8 cellular contexts compared by ENCODE assay signal in the genomic region with DNA sequence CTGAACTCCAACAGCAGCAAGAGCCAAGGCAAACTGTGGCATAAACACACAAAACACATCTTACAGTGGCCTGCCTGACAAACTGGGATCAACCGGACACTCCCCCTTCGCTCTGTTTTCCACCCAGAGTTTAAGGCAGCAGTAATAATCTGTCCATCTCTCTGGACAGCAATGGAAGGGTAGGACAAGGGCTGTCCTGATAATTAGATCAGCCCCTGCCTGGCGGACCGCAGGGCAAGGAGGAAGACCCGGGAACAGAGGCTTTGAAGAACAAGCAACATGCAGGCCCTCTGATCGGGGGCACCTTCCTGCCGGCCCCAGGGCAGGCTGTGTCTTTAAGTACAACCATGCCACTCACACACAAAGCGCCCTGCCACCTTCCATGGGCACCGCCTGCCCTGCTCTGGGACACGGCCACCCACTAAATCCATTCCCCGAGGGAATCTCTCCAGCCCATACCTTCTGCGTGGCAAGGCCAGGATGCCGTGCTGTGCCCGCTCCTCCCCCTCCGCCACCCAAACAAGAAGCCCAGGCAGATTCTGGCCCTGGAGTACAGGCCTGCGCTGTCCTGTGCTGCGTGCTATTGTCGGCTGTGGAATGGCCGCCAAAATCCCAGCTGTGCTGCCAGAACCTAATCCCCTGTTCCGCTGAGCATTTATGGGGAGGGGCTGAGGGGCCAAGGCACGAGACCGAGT. TPM values are rescaled to one million over a fixed set of nuclear protein-coding genes. Genes with fewer than 3 reads are reported as not detected.
DNase-seq lines count a peak whose midpoint lies in the region; ATAC-seq, FAIRE-seq and TF ChIP-seq lines count a peak whose summit lies in the region.

No MANE protein-coding gene starts in this region.

- peaks cover 0 to 10% (median 0%) of the 10 kb centered on the region in 3 donors for H3K36me3 Mint-ChIP-seq in CD8-positive, alpha-beta memory T cell
- peaks cover 5% of the 10 kb centered on the region for H3K36me3 Mint-ChIP-seq in activated naive CD4-positive, alpha-beta T cell treated with anti-CD3 and anti-CD28 coated beads for 36 hours (ENCODE audit: low read depth)

- H3K36me3 ChIP-seq in CD8-positive, alpha-beta memory T cell (ENCODE audit: insufficient read depth, low read length) = no peaks in the 10 kb centered on the region
- H3K36me3 ChIP-seq in neural cell (ENCODE audit: insufficient read depth, low read length) (no peaks in the 10 kb centered on the region), tibial nerve (no peaks in the 10 kb centered on the region)

- TF ChIP-seq CTCF in neural cell (IDR thresholded peaks at IDR 0.05; ENCODE audit: poor library complexity, severe bottlenecking) (no peak), tibial nerve (IDR thresholded peaks at IDR 0.05) (peak in 1 of 5 experiments; percentile 10)

- no peak overlapping the region for H3K27ac Mint-ChIP-seq in CD8-positive, alpha-beta memory T cell
- no peak overlapping the region for H3K27ac Mint-ChIP-seq in activated naive CD4-positive, alpha-beta T cell treated with anti-CD3 and anti-CD28 coated beads for 36 hours

- peak overlapping the region; percentile 68 for H3K4me3 ChIP-seq in CD8-positive, alpha-beta memory T cell (ENCODE audit: low read length)
- H3K4me3 ChIP-seq in neural cell (ENCODE audit: low read length) (peak overlapping the region; percentile 67), tibial nerve (peak overlapping the region; percentile 43 to 65 (median 58))

- peak; percentile 15 to 72 (median 46) for DNase-seq in CD8-positive, alpha-beta memory T cell
- peak; percentile 50 for DNase-seq in HPDE6-E6E7 (ENCODE audit: extremely low spot score)
- peak; percentile 48 for DNase-seq in activated naive CD4-positive, alpha-beta T cell treated with anti-CD3 and anti-CD28 coated beads for 36 hours
- peak; percentile 23 to 49 for DNase-seq in frontal cortex (ENCODE audit: low spot score in 2 of 2)
- peak; percentile 42 to 64 for DNase-seq in tibial nerve (ENCODE audit: low spot score in 2 of 2)

- POLR2A ChIA-PET in CD8-positive, alpha-beta memory T cell (lab: Charles Lee) = interaction anchor here (0.7 to 2.3 kb wide), 7 partner anchors 16 to 589 kb away, joined by 3 to 12 read pairs (median 4); a partner anchor contains a TSS

- FAIRE-seq in frontal cortex (lab: Jason Lieb, UNC) = no peak

- ATAC-seq in HG03571 (IDR thresholded peaks at IDR 0.05; ENCODE audit: unreplicated experiment) = no peak

- TF ChIP-seq RAD21 in neural cell (conservative IDR thresholded peaks at IDR 0.05) = no peak

- 0% methylated on average over 11 to 17 of the region's 22 CpGs for WGBS in tibial nerve, 2 donors

- peak overlapping the region; percentile 90 for H3K27ac ChIP-seq in CD8-positive, alpha-beta memory T cell (ENCODE audit: low read depth, low read length)
- H3K27ac ChIP-seq in neural cell (ENCODE audit: low read length) (peak overlapping the region; percentile 99), tibial nerve (peak overlapping the region; percentile 91 to 100 (median 97))

- no peaks in the 10 kb centered on the region for H3K27me3 ChIP-seq in CD8-positive, alpha-beta memory T cell (ENCODE audit: insufficient read depth, low read length, poor library complexity, severe bottlenecking)
- H3K27me3 ChIP-seq in neural cell (ENCODE audit: insufficient read depth, low read depth, low read length) = no peaks in the 10 kb centered on the region
- no peaks in the 10 kb centered on the region for H3K27me3 ChIP-seq in tibial nerve

- peak overlapping the region; percentile 94 for H3K9ac ChIP-seq in neural cell (ENCODE audit: low read length)

- H3K9me2 ChIP-seq in neural cell (ENCODE audit: insufficient read depth, low read length) = no peaks in the 10 kb centered on the region

- H3K9me3 ChIP-seq in CD8-positive, alpha-beta memory T cell (ENCODE audit: low read length) = no peaks in the 10 kb centered on the region
- no peaks in the 10 kb centered on the region for H3K9me3 ChIP-seq in neural cell (ENCODE audit: low read length)
- no peaks in the 10 kb centered on the region for H3K9me3 ChIP-seq in tibial nerve

- peaks cover 37% of the 10 kb centered on the region for H3K79me2 ChIP-seq in neural cell (replicated peaks; ENCODE audit: insufficient read depth, low read length)

- peak overlapping the region; percentile 71 for H2AFZ ChIP-seq in neural cell (ENCODE audit: low read depth, low read length)

- H3K9me3 Mint-ChIP-seq in CD8-positive, alpha-beta memory T cell = no peaks in the 10 kb centered on the region
- H3K9me3 Mint-ChIP-seq in activated naive CD4-positive, alpha-beta T cell treated with anti-CD3 and anti-CD28 coated beads for 36 hours = no peaks in the 10 kb centered on the region

- intact Hi-C loops in activated naive CD4-positive, alpha-beta T cell treated with anti-CD3 and anti-CD28 coated beads for 36 hours (cut with micrococcal nuclease) = loop anchor here (1.0 to 2.0 kb wide), 4 partner anchors 16 to 182 kb away; a partner anchor contains a TSS

- H3F3A ChIP-seq in neural cell (ENCODE audit: insufficient read depth, low read length, poor library complexity, severe bottlenecking) = peaks cover 9% of the 10 kb centered on the region

- H3K27me3 Mint-ChIP-seq in CD8-positive, alpha-beta memory T cell = no peaks in the 10 kb centered on the region
- H3K27me3 Mint-ChIP-seq in activated naive CD4-positive, alpha-beta T cell treated with anti-CD3 and anti-CD28 coated beads for 36 hours (ENCODE audit: low read depth) = no peaks in the 10 kb centered on the region

- H3K4me2 ChIP-seq in neural cell (ENCODE audit: low read length) = peak overlapping the region; percentile 86

- H3K4me1 Mint-ChIP-seq in CD8-positive, alpha-beta memory T cell = peaks cover 7 to 26% (median 11%) of the 10 kb centered on the region in 3 donors
- H3K4me1 Mint-ChIP-seq in activated naive CD4-positive, alpha-beta T cell treated with anti-CD3 and anti-CD28 coated beads for 36 hours (ENCODE audit: low read depth) = peaks cover 38% of the 10 kb centered on the region

- H4K20me1 ChIP-seq in neural cell (ENCODE audit: insufficient read depth) = no peaks in the 10 kb centered on the region

- CTCF ChIA-PET in CD8-positive, alpha-beta memory T cell (lab: Charles Lee) = interaction anchor here (1.2 to 4.4 kb wide), 4 partner anchors 16 to 71 kb away, joined by 5 to 38 read pairs (median 7); a partner anchor contains a TSS
- CTCF ChIA-PET in activated naive CD4-positive, alpha-beta T cell treated with anti-CD3 and anti-CD28 coated beads for 36 hours (lab: Charles Lee) = interaction anchor here (1.6 to 4.2 kb wide), 3 partner anchors 12 to 16 kb away, joined by 4 to 44 read pairs (median 17); no protein-coding TSS in a partner anchor

- H3K4me1 ChIP-seq in CD8-positive, alpha-beta memory T cell (ENCODE audit: insufficient read depth, low read length) = peaks cover 61% of the 10 kb centered on the region
- H3K4me1 ChIP-seq in tibial nerve = peaks cover 4 to 69% (median 37%) of the 10 kb centered on the region in 4 donors

- TF ChIP-seq POLR2A in tibial nerve (IDR thresholded peaks at IDR 0.05) = no peak

- TF ChIP-seq EP300 in neural cell (conservative IDR thresholded peaks at IDR 0.05; ENCODE audit: poor library complexity, severe bottlenecking) (peak; percentile 10), tibial nerve (IDR thresholded peaks at IDR 0.05) (peak in 1 of 2 donors; percentile 52)

- no peak overlapping the region for H3K4me3 Mint-ChIP-seq in CD8-positive, alpha-beta memory T cell
- no peak overlapping the region for H3K4me3 Mint-ChIP-seq in activated naive CD4-positive, alpha-beta T cell treated with anti-CD3 and anti-CD28 coated beads for 36 hours

TF ChIP-seq in PFSK-1, 5 proteins besides CTCF, POLR2A, EP300 and RAD21:
- peak; percentile 73; the same call in 1 of the 2 replicates for TF ChIP-seq SIN3A (IDR thresholded peaks at IDR 0.05; ENCODE audit: borderline replicate concordance, insufficient read depth, low read length)
- TF ChIP-seq FOXP2 (optimal IDR thresholded peaks at IDR 0.05; ENCODE audit: borderline replicate concordance, extremely low read depth, extremely low read length, insufficient read depth) = no peak
- TF ChIP-seq TAF1 (IDR thresholded peaks at IDR 0.05; ENCODE audit: borderline replicate concordance, insufficient read depth, low read length) = no peak
TF ChIP-seq in PFSK-1: peak in this region for 1.

TF ChIP-seq in neural cell, 6 proteins besides CTCF, POLR2A, EP300 and RAD21 (continues in another document):
- TF ChIP-seq EZH2 (IDR thresholded peaks at IDR 0.05; ENCODE audit: borderline replicate concordance, insufficient read depth, low read length, poor library complexity, severe bottlenecking) (no peak), SMC3 (conservative IDR thresholded peaks at IDR 0.05; ENCODE audit: poor library complexity) (no peak), MXI1 (conservative IDR thresholded peaks at IDR 0.05; ENCODE audit: poor library complexity, severe bottlenecking) (peak; percentile 14), TAF1 (IDR thresholded peaks at IDR 0.05; ENCODE audit: low read depth) (no peak)

RNA-seq across cellular contexts. Expression of a gene that starts 38.8 kb away (rescaled TPM):
- total RNA-seq in CD8-positive, alpha-beta memory T cell = 100 to 1,000 TPM; 106 to 110 TPM
- 73.5 TPM for polyA plus RNA-seq in CD8-positive, alpha-beta memory T cell
- 90.5 TPM for polyA plus RNA-seq in PFSK-1 (2012; ENCODE audit: insufficient read length, low read depth)
- 100 to 1,000 TPM; 189 to 194 TPM for total RNA-seq in activated naive CD4-positive, alpha-beta T cell treated with anti-CD3 and anti-CD28 coated beads for 36 hours
- 110 TPM for total RNA-seq in frontal cortex
- polyA plus RNA-seq in neural cell = 116 and 157 TPM in 2 replicates
- 247 and 307 TPM in 2 replicates for polyA minus RNA-seq in neural cell
- total RNA-seq in tibial nerve = 100 to 1,000 TPM; 345 to 650 (median 380) TPM

RNA-seq across cellular contexts. Expression of a gene that starts 39.1 kb away (rescaled TPM):
- 1 to 10 TPM; 8.2 to 8.9 TPM for total RNA-seq in CD8-positive, alpha-beta memory T cell
- polyA plus RNA-seq in CD8-positive, alpha-beta memory T cell = 2.6 TPM
- 3.3 TPM for polyA plus RNA-seq in PFSK-1 (2012; ENCODE audit: insufficient read length, low read depth)
- 1 to 10 TPM; 6.8 to 8.3 TPM for total RNA-seq in activated naive CD4-positive, alpha-beta T cell treated with anti-CD3 and anti-CD28 coated beads for 36 hours
- total RNA-seq in frontal cortex (6.5 TPM), tibial nerve (10 to 100 TPM in 1 of 4 donors, 1 to 10 TPM in 3; 7.3 to 10.8 (median 9.2) TPM)
- 20.8 and 21.3 TPM in 2 replicates for polyA plus RNA-seq in neural cell
- 8.0 and 10.1 TPM in 2 replicates for polyA minus RNA-seq in neural cell

RNA-seq across cellular contexts. Expression of a gene that starts 42.8 kb away (rescaled TPM):
- 1 to 10 TPM; 8.5 to 9.5 TPM for total RNA-seq in CD8-positive, alpha-beta memory T cell
- 21.8 TPM for polyA plus RNA-seq in CD8-positive, alpha-beta memory T cell
- polyA plus RNA-seq in PFSK-1 (2012; ENCODE audit: insufficient read length, low read depth) = 3.3 TPM
- 1 to 10 TPM; 4.1 to 5.4 TPM for total RNA-seq in activated naive CD4-positive, alpha-beta T cell treated with anti-CD3 and anti-CD28 coated beads for 36 hours
- 1.6 TPM for total RNA-seq in frontal cortex
- polyA plus RNA-seq in neural cell = 3.1 and 3.2 TPM in 2 replicates
- 8.0 TPM in 2 replicates for polyA minus RNA-seq in neural cell
- 10 to 100 TPM in 1 of 4 donors, 1 to 10 TPM in 3; 5.1 to 11.6 (median 6.3) TPM for total RNA-seq in tibial nerve
